In the genomic region with DNA sequence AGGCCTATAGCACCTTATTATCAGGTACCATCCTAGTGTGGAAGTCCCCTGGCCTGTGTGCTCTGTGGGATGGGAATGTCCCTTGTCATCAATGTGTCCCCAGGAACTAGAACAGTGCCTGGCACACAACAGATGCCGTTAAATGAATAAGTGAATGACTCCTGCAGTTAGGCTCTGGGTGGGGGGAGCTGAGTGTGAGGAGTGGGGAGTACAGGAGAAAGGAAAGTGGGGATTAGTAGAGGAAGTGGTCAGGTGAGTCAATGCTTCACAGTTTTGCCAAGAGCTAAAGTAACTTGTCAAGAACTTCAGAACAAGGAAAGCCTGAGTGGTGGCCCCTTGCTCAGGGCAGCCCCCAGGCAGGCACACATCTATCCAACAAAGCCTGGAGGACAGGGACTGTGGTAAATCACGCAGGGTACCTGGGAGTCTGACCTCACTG, we compare ENCODE assay signal across 8 cellular contexts. TPM values are rescaled to one million over a fixed set of nuclear protein-coding genes. Genes with fewer than 3 reads are reported as not detected.
DNase-seq lines count a peak whose midpoint lies in the region; ATAC-seq, FAIRE-seq and TF ChIP-seq lines count a peak whose summit lies in the region.

No MANE protein-coding gene starts in this region.

- peaks cover 77 to 97% (median 88%) of the 10 kb centered on the region in 4 donors for H3K4me1 Mint-ChIP-seq in CD4-positive, alpha-beta memory T cell

- peak overlapping the region; percentile 77 to 96 (median 88) for H3K4me3 Mint-ChIP-seq in CD4-positive, alpha-beta memory T cell

- peaks cover 0 to 8% (median 1%) of the 10 kb centered on the region in 8 donors for H3K9me3 Mint-ChIP-seq in CD4-positive, alpha-beta memory T cell

- CTCF ChIA-PET in CD4-positive, alpha-beta memory T cell (lab: Charles Lee; ENCODE audit: partially characterized antibody) = interaction anchor here (0.7 to 3.5 kb wide), 34 partner anchors 9 to 832 kb away, joined by 3 to 305 read pairs (median 12); partner anchors contain the start of gene DAD1

- no peaks in the 10 kb centered on the region for H3K27me3 ChIP-seq in CD4-positive, alpha-beta memory T cell (ENCODE audit: insufficient read depth, low read length)
- H3K27me3 ChIP-seq in RWPE2 (ENCODE audit: insufficient read depth, poor library complexity, severe bottlenecking) (no peaks in the 10 kb centered on the region), duodenal mucosa (ENCODE audit: control insufficient read depth in 1 of 2, insufficient read depth in 2 of 2, low read length in 2 of 2) (no peaks in the 10 kb centered on the region)

- H3K27ac ChIP-seq in CD4-positive, alpha-beta memory T cell (ENCODE audit: low read depth, low read length) = peak overlapping the region; percentile 97
- H3K27ac ChIP-seq in RWPE2 (ENCODE audit: poor library complexity, severe bottlenecking) = peak overlapping the region; percentile 90
- peak overlapping the region; percentile 79 for H3K27ac ChIP-seq in duodenal mucosa (ENCODE audit: low read depth, low read length)
- H3K27ac ChIP-seq in kidney (ENCODE audit: low read depth in 2 of 2, low read length in 2 of 2) = peak overlapping the region in 1 of 2 donors; percentile 32

- H3K4me3 ChIP-seq in CD4-positive, alpha-beta memory T cell (ENCODE audit: low read length in 2 of 2) = no peak overlapping the region
- no peak overlapping the region for H3K4me3 ChIP-seq in RWPE2 (ENCODE audit: severe bottlenecking)
- no peak overlapping the region for H3K4me3 ChIP-seq in duodenal mucosa (ENCODE audit: low read depth in 1 of 2, low read length in 2 of 2)
- no peak overlapping the region for H3K4me3 ChIP-seq in kidney (ENCODE audit: low read length in 2 of 2)

- no peak for FAIRE-seq in kidney (lab: Jason Lieb, UNC)

- peaks cover 97% of the 10 kb centered on the region for H3K4me1 ChIP-seq in CD4-positive, alpha-beta memory T cell (ENCODE audit: insufficient read depth, low read length)
- H3K4me1 ChIP-seq in RWPE2 (ENCODE audit: insufficient read depth, poor library complexity, severe bottlenecking) = peaks cover 21% of the 10 kb centered on the region
- peaks cover 48 to 56% of the 10 kb centered on the region in 2 donors for H3K4me1 ChIP-seq in duodenal mucosa (ENCODE audit: control insufficient read depth in 1 of 2, insufficient read depth in 2 of 2, low read length in 2 of 2)
- peaks cover 5 to 29% of the 10 kb centered on the region in 2 donors for H3K4me1 ChIP-seq in kidney (ENCODE audit: control insufficient read depth in 1 of 2, insufficient read depth in 1 of 2, low read depth in 1 of 2, low read length in 2 of 2)

- peaks cover 24% of the 10 kb centered on the region for H3K36me3 ChIP-seq in CD4-positive, alpha-beta memory T cell (ENCODE audit: insufficient read depth, low read length)
- H3K36me3 ChIP-seq in RWPE2 (ENCODE audit: low read depth) (no peaks in the 10 kb centered on the region), duodenal mucosa (ENCODE audit: control insufficient read depth in 1 of 2, insufficient read depth in 2 of 2, low read length in 2 of 2) (no peaks in the 10 kb centered on the region), kidney (ENCODE audit: control insufficient read depth in 1 of 2, insufficient read depth in 2 of 2, low read length in 2 of 2) (no peaks in the 10 kb centered on the region)

- intact Hi-C loops in CD4-positive, alpha-beta memory T cell (cut with micrococcal nuclease) = loop anchor here (1.0 to 5.0 kb wide), 19 partner anchors 9 to 843 kb away; partner anchors contain the start of gene DAD1
- intact Hi-C loops in kidney (cut with DNase I) = loop anchor here (10.0 kb wide), 1 partner anchor 161 kb away; no protein-coding TSS in a partner anchor

- H3K27ac Mint-ChIP-seq in CD4-positive, alpha-beta memory T cell = peak overlapping the region; percentile 98 to 100 (median 100)

- ATAC-seq in HG02610 (IDR thresholded peaks at IDR 0.05; ENCODE audit: unreplicated experiment) (peak; percentile 21), RWPE2 (ENCODE audit: low read depth) (peak; percentile 33)
- peak; percentile 51 for ATAC-seq in stimulated activated naive CD8-positive, alpha-beta T cell treated with anti-CD3 and anti-CD28 coated beads, Interleukin-15, Interleukin-2, amounts not matched to agents 100 U/mL and 50 U/mL, for 24 hours

- TF ChIP-seq CTCF in RWPE2 (IDR thresholded peaks at IDR 0.05; ENCODE audit: poor library complexity, severe bottlenecking) (no peak), kidney (IDR thresholded peaks at IDR 0.05; ENCODE audit: borderline replicate concordance, extremely low read depth, insufficient read depth) (no peak)

- no peaks in the 10 kb centered on the region for H3K9me3 ChIP-seq in CD4-positive, alpha-beta memory T cell (ENCODE audit: control insufficient read depth in 1 of 2, low read length in 2 of 2)
- H3K9me3 ChIP-seq in RWPE2 (ENCODE audit: severe bottlenecking) = no peaks in the 10 kb centered on the region
- H3K9me3 ChIP-seq in duodenal mucosa (ENCODE audit: control insufficient read depth in 1 of 2, low read length in 2 of 2) = no peaks in the 10 kb centered on the region
- no peaks in the 10 kb centered on the region for H3K9me3 ChIP-seq in kidney (ENCODE audit: control insufficient read depth in 1 of 2, low read length in 2 of 2)

- POLR2A ChIA-PET in CD4-positive, alpha-beta memory T cell (lab: Charles Lee; ENCODE audit: partially characterized antibody) = interaction anchor here (0.7 to 19.8 kb wide), 74 partner anchors 9 to 943 kb away, joined by 3 to 1762 read pairs (median 8); partner anchors contain the start of genes ABHD4, AJUBA, CDH24 and DAD1

- peaks cover 2 to 4% of the 10 kb centered on the region in 2 donors for H3K27me3 Mint-ChIP-seq in CD4-positive, alpha-beta memory T cell

- DNase-seq in CD4-positive, alpha-beta memory T cell = peak; percentile 54 to 92 (median 58)
- no peak for DNase-seq in RWPE2 (ENCODE audit: low spot score)
- peak; percentile 75 for DNase-seq in stimulated activated naive CD8-positive, alpha-beta T cell treated with anti-CD3 and anti-CD28 coated beads, Interleukin-15, Interleukin-2, amounts not matched to agents 100 U/mL and 50 U/mL, for 24 hours
- DNase-seq in kidney = no peak
- DNase-seq in SHP77 treated with DMSO at 0.1 percent for 48 hours (lab: John Stamatoyannopoulos, UW) = no peak
- DNase-seq in C1 segment of cervical spinal cord (lab: John Stamatoyannopoulos, UW) = no peak

- H3K9ac ChIP-seq in duodenal mucosa (ENCODE audit: low read depth in 1 of 2, low read length in 2 of 2) (peak overlapping the region; percentile 34 to 39), kidney (ENCODE audit: low read length in 2 of 2) (peak overlapping the region in 1 of 2 donors; percentile 30)

- H3K36me3 Mint-ChIP-seq in CD4-positive, alpha-beta memory T cell = peaks cover 24 to 49% of the 10 kb centered on the region in 2 donors

RNA-seq across cellular contexts. Expression of gene DAD1, which starts 33.4 kb away (rescaled TPM):
- 100 to 1,000 TPM; 110 to 124 TPM for total RNA-seq in CD4-positive, alpha-beta memory T cell
- 100 to 1,000 TPM; 602 to 735 TPM for polyA plus RNA-seq in CD4-positive, alpha-beta memory T cell
- total RNA-seq in kidney = 205 TPM
- 523 TPM for polyA plus RNA-seq in kidney (ENCODE audit: insufficient read depth, low read depth, low replicate concordance)

RNA-seq across cellular contexts. Expression of gene ABHD4, which starts 42.5 kb away (rescaled TPM):
- 10 to 100 TPM; 18.8 to 22.4 TPM for total RNA-seq in CD4-positive, alpha-beta memory T cell
- 10 to 100 TPM in 1 of 2 donors, 1 to 10 TPM in 1; 6.2 to 12.9 TPM for polyA plus RNA-seq in CD4-positive, alpha-beta memory T cell
- total RNA-seq in kidney = 34.1 TPM
- polyA plus RNA-seq in kidney (ENCODE audit: insufficient read depth, low read depth, low replicate concordance) = 45.2 TPM

Comparison
In these comparisons a context has a peak if more than half of its experiments do, and no peak if none do; other contexts are left out.
1. DNase-seq: peak in CD4-positive, alpha-beta memory T cell (5 of 5) and stimulated activated naive CD8-positive, alpha-beta T cell treated with anti-CD3 and anti-CD28 coated beads, Interleukin-15, Interleukin-2, amounts not matched to agents 100 U/mL and 50 U/mL, for 24 hours (single experiment); none in RWPE2 (single experiment), kidney (single experiment), SHP77 treated with DMSO at 0.1 percent for 48 hours (single experiment) and C1 segment of cervical spinal cord (0 of 14).
2. Peak in every context shown above with its lines, with median percentiles within 50 percentile points of each other: ATAC-seq.